ENCODE assay signal across 8 cellular contexts in the genomic region with DNA sequence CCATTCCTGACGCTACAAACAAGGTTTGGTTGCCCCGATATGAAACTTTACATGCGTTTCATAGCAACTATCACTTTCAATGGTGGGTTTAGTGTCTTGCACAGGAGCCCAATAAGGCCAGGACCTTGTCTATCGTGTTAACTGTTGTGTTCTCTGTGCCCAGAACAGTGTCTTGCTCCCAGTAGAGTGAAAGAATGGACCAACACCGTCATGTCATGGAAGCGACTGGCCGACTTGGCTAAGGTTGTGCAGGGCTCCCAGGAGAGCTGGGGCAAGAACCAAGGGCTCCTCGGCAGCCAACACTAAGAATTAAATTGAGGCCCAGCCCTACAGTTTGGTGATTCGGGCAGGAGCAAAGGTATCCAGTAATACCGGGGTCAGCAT. TPM values are rescaled to one million over a fixed set of nuclear protein-coding genes. Genes with fewer than 3 reads are reported as not detected.
A peak's percentile ranks its signal among the peaks of the same experiment; 100 is the strongest.
DNase-seq lines count a peak whose midpoint lies in the region; ATAC-seq, FAIRE-seq and TF ChIP-seq lines count a peak whose summit lies in the region.

No MANE protein-coding gene starts in this region.

- POLR2A ChIA-PET in activated CD8-positive, alpha-beta T cell treated with anti-CD3 and anti-CD28 coated beads for 36 hours (lab: Charles Lee): interaction anchor here (1.3 kb wide), 1 partner anchor 34 kb away, joined by 4 read pairs; no protein-coding TSS in a partner anchor

- intact Hi-C loops in activated CD8-positive, alpha-beta T cell treated with anti-CD3 and anti-CD28 coated beads for 36 hours (cut with micrococcal nuclease): no loop called here
- intact Hi-C loops in heart left ventricle (cut with DNase I): loop anchor here in 1 of 10 donors (5.0 kb wide), 1 partner anchor 37 kb away; no protein-coding TSS in a partner anchor
- intact Hi-C loops in head of caudate nucleus (cut with DNase I): no loop called here

- no peak for DNase-seq in GM12865 (ENCODE audit: low read depth)
- no peak for DNase-seq in activated CD8-positive, alpha-beta T cell treated with anti-CD3 and anti-CD28 coated beads for 36 hours
- no peak for DNase-seq in heart left ventricle
- DNase-seq in retinal pigment epithelial cell (ENCODE audit: low read depth): no peak
- DNase-seq in NCI-H1105 (lab: John Stamatoyannopoulos, UW): no peak
- DNase-seq in head of caudate nucleus: no peak
- no peak for DNase-seq in RCC 7860 (ENCODE audit: low spot score)
- DNase-seq in cortex of kidney (lab: John Stamatoyannopoulos, UW): no peak

- 18 to 24% (median 21%) methylated on average over 9 to 10 of the region's 10 CpGs for WGBS in heart left ventricle, 4 donors

- H3K27me3 ChIP-seq in heart left ventricle: peaks cover 0 to 9% (median 0%) of the 10 kb centered on the region in 9 donors

- no peaks in the 10 kb centered on the region for H3K36me3 Mint-ChIP-seq in activated CD8-positive, alpha-beta T cell treated with anti-CD3 and anti-CD28 coated beads for 36 hours (ENCODE audit: low read depth)

- FAIRE-seq in RCC 7860 (lab: Jason Lieb, UNC): no peak

- peak; percentile 18 for ATAC-seq in activated CD8-positive, alpha-beta T cell treated with anti-CD3 and anti-CD28 coated beads for 36 hours
- ATAC-seq in heart left ventricle: peak; percentile 7 to 48 (median 32)

- peak overlapping the region; percentile 72 for H3K4me3 Mint-ChIP-seq in activated CD8-positive, alpha-beta T cell treated with anti-CD3 and anti-CD28 coated beads for 36 hours

- H3K9me3 ChIP-seq in heart left ventricle: no peaks in the 10 kb centered on the region

- TF ChIP-seq CTCF in GM12865 (IDR thresholded peaks at IDR 0.05; ENCODE audit: insufficient read depth, low read depth, low read length, missing control alignments) (no peak), heart left ventricle (IDR thresholded peaks at IDR 0.05) (no peak), retinal pigment epithelial cell (conservative IDR thresholded peaks at IDR 0.05; ENCODE audit: low read depth, low read length) (no peak)
- no peak for TF ChIP-seq CTCF in activated CD8-positive, alpha-beta T cell treated with anti-CD3 and anti-CD28 coated beads for 36 hours (IDR thresholded peaks at IDR 0.05)

- H3K27ac ChIP-seq in heart left ventricle: peak overlapping the region; percentile 81 to 97 (median 92)

- TF ChIP-seq POLR2A in heart left ventricle (IDR thresholded peaks at IDR 0.05): no peak

- H3K4me3 ChIP-seq in GM12865 (ENCODE audit: low read depth, low read length) (peak overlapping the region; percentile 39), heart left ventricle (peak overlapping the region; percentile 47 to 79 (median 60)), retinal pigment epithelial cell (ENCODE audit: low read length) (peak overlapping the region; percentile 53)

- CTCF ChIA-PET in activated CD8-positive, alpha-beta T cell treated with anti-CD3 and anti-CD28 coated beads for 36 hours (lab: Charles Lee): interaction anchor here (1.0 to 2.8 kb wide), 5 partner anchors 16 to 194 kb away, joined by 3 to 14 read pairs (median 7); no protein-coding TSS in a partner anchor

- H3K4me1 Mint-ChIP-seq in activated CD8-positive, alpha-beta T cell treated with anti-CD3 and anti-CD28 coated beads for 36 hours (ENCODE audit: low read depth): peaks cover 20% of the 10 kb centered on the region

- H3K27ac Mint-ChIP-seq in activated CD8-positive, alpha-beta T cell treated with anti-CD3 and anti-CD28 coated beads for 36 hours: peak overlapping the region; percentile 34

- peaks cover 16% of the 10 kb centered on the region for H3K27me3 Mint-ChIP-seq in activated CD8-positive, alpha-beta T cell treated with anti-CD3 and anti-CD28 coated beads for 36 hours

- H3K36me3 ChIP-seq in heart left ventricle: no peaks in the 10 kb centered on the region

- H3K4me1 ChIP-seq in heart left ventricle: peaks cover 3 to 43% (median 37%) of the 10 kb centered on the region in 12 donors

- no peaks in the 10 kb centered on the region for H3K9me3 Mint-ChIP-seq in activated CD8-positive, alpha-beta T cell treated with anti-CD3 and anti-CD28 coated beads for 36 hours

RNA-seq across cellular contexts. Expression of gene ARHGEF37, which starts 0.5 kb away (rescaled TPM):
- 1 to 10 TPM; 1.1 TPM for total RNA-seq in activated CD8-positive, alpha-beta T cell treated with anti-CD3 and anti-CD28 coated beads for 36 hours
- 10 to 100 TPM; 16.0 to 28.5 (median 18.2) TPM for total RNA-seq in heart left ventricle
- 1 to 10 TPM; 8.1 to 9.3 TPM for polyA plus RNA-seq in heart left ventricle

RNA-seq across cellular contexts. Expression of gene CSNK1A1, which starts 29.6 kb away (rescaled TPM):
- total RNA-seq in activated CD8-positive, alpha-beta T cell treated with anti-CD3 and anti-CD28 coated beads for 36 hours: 100 to 1,000 TPM; 154 to 168 TPM
- total RNA-seq in heart left ventricle: 100 to 1,000 TPM; 156 to 242 (median 210) TPM
- 100 to 1,000 TPM in 1 of 2 donors, 10 to 100 TPM in 1; 42.5 to 172 TPM for polyA plus RNA-seq in heart left ventricle

Comparison
In these comparisons a context has a peak if more than half of its experiments do, and no peak if none do; other contexts are left out.
1. RNA of gene ARHGEF37, which starts 0.5 kb away (total RNA-seq): 16.0 to 28.5 TPM in heart left ventricle; 1.1 TPM in activated CD8-positive, alpha-beta T cell treated with anti-CD3 and anti-CD28 coated beads for 36 hours; every median in the first group is over 4 times any median in the second.
2. Peak in every context shown above with its lines, with median percentiles within 50 percentile points of each other: H3K4me3 ChIP-seq.